ENCODE assay signal across 9 cellular contexts in genomic region chr2:241108271-241109209, GRCh38. TPM values are rescaled to one million over a fixed set of nuclear protein-coding genes. Genes with fewer than 3 reads are reported as not detected.
DNase-seq lines count a peak whose midpoint lies in the region; ATAC-seq and TF ChIP-seq lines count a peak whose summit lies in the region.
"Had no signal": no experiment of that assay in that cellular context is flagged by ENCODE, and none has a peak within 500 bp of the region (broad histone marks: within the 10 kb centered on the region; RNA-seq: fewer than 3 reads in every experiment).

No MANE protein-coding gene starts in this region.

- H3K27ac ChIP-seq in effector memory CD4-positive, alpha-beta T cell (ENCODE audit: insufficient read depth, low read length, poor library complexity, severe bottlenecking), result peak overlapping the region; percentile 74
- H3K27ac ChIP-seq in uterus, result no peak overlapping the region
- no peak overlapping the region for H3K27ac ChIP-seq in hepatocyte

- peaks cover 33% of the 10 kb centered on the region for H3K4me1 ChIP-seq in effector memory CD4-positive, alpha-beta T cell (ENCODE audit: control insufficient read depth, insufficient read depth, low read length, poor library complexity, severe bottlenecking)
- H3K4me1 ChIP-seq in uterus, result no peaks in the 10 kb centered on the region
- H3K4me1 ChIP-seq in hepatocyte (ENCODE audit: insufficient read depth), result peaks cover 2% of the 10 kb centered on the region

- H3K27me3 ChIP-seq in GM06990 (replicated peaks; ENCODE audit: control insufficient read depth, insufficient read depth, low read length) (no peaks in the 10 kb centered on the region), uterus (no peaks in the 10 kb centered on the region), hepatocyte (no peaks in the 10 kb centered on the region)
- no peaks in the 10 kb centered on the region for H3K27me3 ChIP-seq in effector memory CD4-positive, alpha-beta T cell (replicated peaks; ENCODE audit: control insufficient read depth, insufficient read depth, low read length, poor library complexity, severe bottlenecking)

- peaks cover 41% of the 10 kb centered on the region for H3K36me3 Mint-ChIP-seq in T-helper 1 cell treated with Interleukin-12 subunit alpha and Interleukin-12 subunit beta and Interleukin-4 antibody, amounts not matched to agents 30 μg/mL and 1 μg/mL, for 36 hours (ENCODE audit: low read depth)
- peaks cover 3% of the 10 kb centered on the region for H3K36me3 Mint-ChIP-seq in progenitor cell of endocrine pancreas (ENCODE audit: insufficient read depth)

- H3K4me1 Mint-ChIP-seq in T-helper 1 cell treated with Interleukin-12 subunit alpha and Interleukin-12 subunit beta and Interleukin-4 antibody, amounts not matched to agents 30 μg/mL and 1 μg/mL, for 36 hours (ENCODE audit: low read depth), result peaks cover 37% of the 10 kb centered on the region
- H3K4me1 Mint-ChIP-seq in progenitor cell of endocrine pancreas (ENCODE audit: low read depth), result no peaks in the 10 kb centered on the region
- H3K4me1 Mint-ChIP-seq: neural crest cell had no signal

- WGBS in hepatocyte (ENCODE audit: low lambda C conversion rate, missing lambda C conversion rate), result 96% methylated on average over 35 of the region's 35 CpGs

- H3K9me2 ChIP-seq in hepatocyte (replicated peaks; ENCODE audit: insufficient read depth), result no peaks in the 10 kb centered on the region

- H4K20me1 ChIP-seq in hepatocyte (ENCODE audit: insufficient read depth, poor library complexity, severe bottlenecking), result no peaks in the 10 kb centered on the region

- peak overlapping the region; percentile 93 for H3K27ac Mint-ChIP-seq in T-helper 1 cell treated with Interleukin-12 subunit alpha and Interleukin-12 subunit beta and Interleukin-4 antibody, amounts not matched to agents 30 μg/mL and 1 μg/mL, for 36 hours
- H3K27ac Mint-ChIP-seq in progenitor cell of endocrine pancreas, result peak overlapping the region; percentile 82

- no peak overlapping the region for H3K4me2 ChIP-seq in hepatocyte

- H3K36me3 ChIP-seq in GM06990 (ENCODE audit: control insufficient read depth, insufficient read depth, low read length) (peaks cover 19% of the 10 kb centered on the region), uterus (no peaks in the 10 kb centered on the region), hepatocyte (replicated peaks; ENCODE audit: insufficient read depth, low read depth) (no peaks in the 10 kb centered on the region)
- peaks cover 9% of the 10 kb centered on the region for H3K36me3 ChIP-seq in effector memory CD4-positive, alpha-beta T cell (ENCODE audit: control insufficient read depth, insufficient read depth, low read length)

- no peak overlapping the region for H2AFZ ChIP-seq in hepatocyte

- no peak for ATAC-seq in GM19463 (IDR thresholded peaks at IDR 0.05; ENCODE audit: unreplicated experiment)

- H3K27me3 Mint-ChIP-seq in T-helper 1 cell treated with Interleukin-12 subunit alpha and Interleukin-12 subunit beta and Interleukin-4 antibody, amounts not matched to agents 30 μg/mL and 1 μg/mL, for 36 hours (ENCODE audit: low read depth), result no peaks in the 10 kb centered on the region
- no peaks in the 10 kb centered on the region for H3K27me3 Mint-ChIP-seq in progenitor cell of endocrine pancreas

- no peaks in the 10 kb centered on the region for H3K9me3 Mint-ChIP-seq in T-helper 1 cell treated with Interleukin-12 subunit alpha and Interleukin-12 subunit beta and Interleukin-4 antibody, amounts not matched to agents 30 μg/mL and 1 μg/mL, for 36 hours
- no peaks in the 10 kb centered on the region for H3K9me3 Mint-ChIP-seq in progenitor cell of endocrine pancreas (ENCODE audit: low read depth)
- H3K9me3 Mint-ChIP-seq: neural crest cell had no signal

- DNase-seq in GM06990 (ENCODE audit: extremely low read depth, insufficient read length), result no peak
- peak in 1 of 3 donors; percentile 32 for DNase-seq in effector memory CD4-positive, alpha-beta T cell
- DNase-seq in progenitor cell of endocrine pancreas (ENCODE audit: low spot score, unreplicated experiment), result no peak
- DNase-seq in uterus, result no peak
- DNase-seq in hepatocyte (ENCODE audit: low spot score), result no peak
- DNase-seq: Calu3 had no signal

- H3K4me3 Mint-ChIP-seq in T-helper 1 cell treated with Interleukin-12 subunit alpha and Interleukin-12 subunit beta and Interleukin-4 antibody, amounts not matched to agents 30 μg/mL and 1 μg/mL, for 36 hours, result peak overlapping the region; percentile 74
- no peak overlapping the region for H3K4me3 Mint-ChIP-seq in progenitor cell of endocrine pancreas (ENCODE audit: low read depth)
- H3K4me3 Mint-ChIP-seq: neural crest cell had no signal

- H3K79me2 ChIP-seq in hepatocyte, result peaks cover 5% of the 10 kb centered on the region

- no peak for TF ChIP-seq CTCF in GM06990 (IDR thresholded peaks at IDR 0.05; ENCODE audit: insufficient read depth, low read length, poor library complexity, severe bottlenecking)
- no peak for TF ChIP-seq CTCF in progenitor cell of endocrine pancreas (IDR thresholded peaks at IDR 0.05; ENCODE audit: unreplicated experiment)
- no peak for TF ChIP-seq CTCF in uterus (IDR thresholded peaks at IDR 0.05)
- no peak for TF ChIP-seq CTCF in hepatocyte (IDR thresholded peaks at IDR 0.05; ENCODE audit: poor library complexity)

- no peak for TF ChIP-seq POLR2A in uterus (IDR thresholded peaks at IDR 0.05)

- intact Hi-C loops in uterus (cut with DNase I; ENCODE audit: low total_unique reads), result no loop called here

- H3K4me3 ChIP-seq in GM06990 (replicated peaks; ENCODE audit: low read depth, low read length) (peak overlapping the region; percentile 72), uterus (no peak overlapping the region), hepatocyte (no peak overlapping the region)
- peak overlapping the region; percentile 45 for H3K4me3 ChIP-seq in effector memory CD4-positive, alpha-beta T cell (ENCODE audit: insufficient read depth, low read depth, low read length, poor library complexity, severe bottlenecking)

- H3K9me3 ChIP-seq in effector memory CD4-positive, alpha-beta T cell (ENCODE audit: control insufficient read depth, low read length), result no peaks in the 10 kb centered on the region
- no peaks in the 10 kb centered on the region for H3K9me3 ChIP-seq in uterus
- H3K9me3 ChIP-seq in hepatocyte (ENCODE audit: low read depth), result no peaks in the 10 kb centered on the region

RNA-seq across cellular contexts. Expression of gene MTERF4, which starts 6.5 kb away (rescaled TPM):
- total RNA-seq in progenitor cell of endocrine pancreas (57.2 and 63.0 TPM in 2 replicates), uterus (100 to 1,000 TPM in 1 of 4 donors, 10 to 100 TPM in 3; 21.5 to 108 (median 41.3) TPM), hepatocyte (39.4 and 40.3 TPM in 2 replicates)
- 17.4 and 20.3 TPM in 2 replicates for polyA plus RNA-seq in hepatocyte

RNA-seq across cellular contexts. Expression of gene PASK, which starts 40.7 kb away (rescaled TPM):
- total RNA-seq in progenitor cell of endocrine pancreas (57.1 and 60.4 TPM in 2 replicates), uterus (10 to 100 TPM in 3 of 4 donors, 1 to 10 TPM in 1; 7.4 to 16.0 (median 13.3) TPM), hepatocyte (3.0 and 8.8 TPM in 2 replicates)
- polyA plus RNA-seq in hepatocyte, result 2.5 and 2.6 TPM in 2 replicates

RNA-seq across cellular contexts. Expression of gene PPP1R7, which starts 41.7 kb away (rescaled TPM):
- total RNA-seq in progenitor cell of endocrine pancreas, result 46.5 and 49.9 TPM in 2 replicates
- total RNA-seq in uterus, result 10 to 100 TPM in 3 of 4 donors, 1 to 10 TPM in 1; 8.5 to 43.6 (median 30.0) TPM
- total RNA-seq in hepatocyte, result 46.7 and 55.5 TPM in 2 replicates
- 84.9 and 86.9 TPM in 2 replicates for polyA plus RNA-seq in hepatocyte

Comparison
In these comparisons a context has a peak if more than half of its experiments do, and no peak if none do; other contexts are left out.
1. H3K4me3 ChIP-seq: peak in GM06990 (single experiment) and effector memory CD4-positive, alpha-beta T cell (single experiment); none in uterus (0 of 2) and hepatocyte (single experiment).